23 cellular contexts compared by ENCODE assay signal in genomic region chr1:220159026-220159425, GRCh38.
DNase-seq lines count a peak whose midpoint lies in the region; ATAC-seq, FAIRE-seq and TF ChIP-seq lines count a peak whose summit lies in the region.
"Had no signal": no experiment of that assay in that cellular context is flagged by ENCODE, and none has a peak within 500 bp of the region (broad histone marks: within the 10 kb centered on the region; RNA-seq: fewer than 3 reads in every experiment).

No MANE protein-coding gene starts in this region.

- H3K27me3 Mint-ChIP-seq in CD4-positive, alpha-beta T cell = no peaks in the 10 kb centered on the region
- H3K27me3 Mint-ChIP-seq: B cell; CD4-positive, CD25-positive, alpha-beta regulatory T cell; CD8-positive, alpha-beta memory T cell had no signal

- peaks cover 5 to 16% of the 10 kb centered on the region in 2 donors for H3K36me3 ChIP-seq in small intestine (ENCODE audit: control insufficient read depth in 2 of 2, insufficient read depth in 2 of 2, low read length in 2 of 2)

- H3K36me3 Mint-ChIP-seq in CD4-positive, alpha-beta T cell (ENCODE audit: low read depth) = peaks cover 84% of the 10 kb centered on the region

- no peak for DNase-seq in CD4-positive, alpha-beta T cell
- DNase-seq in left colon (no peak), small intestine (peak; percentile 93), substantia nigra (lab: John Stamatoyannopoulos, UW) (no peak), GM13976 (ENCODE audit: low spot score) (no peak), GM19239 (ENCODE audit: insufficient read length, low spot score) (no peak)
- DNase-seq: CD4-positive, CD25-positive, alpha-beta regulatory T cell; CD8-positive, alpha-beta memory T cell; DMS153; DND-41; GM23248; H7; HCEC 1CT had no signal

- no peaks in the 10 kb centered on the region for H3K9me3 ChIP-seq in CD4-positive, alpha-beta T cell (ENCODE audit: control insufficient read depth, low read length)
- H3K9me3 ChIP-seq in small intestine (ENCODE audit: control insufficient read depth, low read depth) = no peaks in the 10 kb centered on the region
- H3K9me3 ChIP-seq: BLaER1 had no signal

- peaks cover 3 to 6% of the 10 kb centered on the region in 2 donors for H3K4me1 ChIP-seq in small intestine (ENCODE audit: control insufficient read depth in 2 of 2, insufficient read depth in 1 of 2, low read depth in 1 of 2, low read length in 1 of 2)
- H3K4me1 ChIP-seq: BLaER1 had no signal

- intact Hi-C loops in CD4-positive, alpha-beta T cell (cut with DNase I, micrococcal nuclease) = no loop called here
- intact Hi-C loops in left colon (cut with DNase I, micrococcal nuclease) = no loop called here

- no peak overlapping the region for H3K27ac ChIP-seq in CD4-positive, alpha-beta T cell (ENCODE audit: low read depth, low read length)
- no peak overlapping the region for H3K27ac ChIP-seq in small intestine (ENCODE audit: low read depth in 1 of 2, low read length in 1 of 2)
- H3K27ac ChIP-seq in substantia nigra (ENCODE audit: low read depth, low read length, poor library complexity, severe bottlenecking) = no peak overlapping the region
- H3K27ac ChIP-seq: 22Rv1, BLaER1, C4-2B, GM23248 had no signal

- peak overlapping the region; percentile 55 for H3K27ac Mint-ChIP-seq in CD4-positive, alpha-beta T cell
- H3K27ac Mint-ChIP-seq: B cell had no signal

- 15 to 65% (median 44%) methylated on average over 3 of the region's 3 CpGs for WGBS in small intestine, 3 donors

- no peak overlapping the region for H3K4me3 Mint-ChIP-seq in CD4-positive, alpha-beta T cell
- H3K4me3 Mint-ChIP-seq: B cell; CD4-positive, CD25-positive, alpha-beta regulatory T cell had no signal

- in situ Hi-C loops in GM13976 (cut with MboI; ENCODE audit: low sequenced_read_pairs, unreplicated experiment) = no loop called here

- TF ChIP-seq CTCF in CD4-positive, alpha-beta T cell (IDR thresholded peaks at IDR 0.05) = no peak
- TF ChIP-seq CTCF in GM13976 (IDR thresholded peaks at IDR 0.05; ENCODE audit: borderline replicate concordance, control extremely low read depth, extremely low read depth, insufficient read depth, missing control alignments) = no peak

- no peaks in the 10 kb centered on the region for H3K9me3 Mint-ChIP-seq in CD4-positive, alpha-beta T cell
- H3K9me3 Mint-ChIP-seq: CD8-positive, alpha-beta memory T cell had no signal

- peak; percentile 63 for FAIRE-seq in TTC549 (lab: Jason Lieb, UNC)
- no peak for FAIRE-seq in small intestine (lab: Jason Lieb, UNC)
- no peak for FAIRE-seq in GM19239 (lab: Jason Lieb, UNC)
- FAIRE-seq: A204.1, G401.6, GM12878, GM18507, H1 had no signal

- no peak overlapping the region for H3K4me3 ChIP-seq in small intestine (ENCODE audit: low read depth in 1 of 2, low read length in 2 of 2)
- H3K4me3 ChIP-seq: BLaER1, GM12878, GM23248 had no signal

- H3K4me1 Mint-ChIP-seq in CD4-positive, alpha-beta T cell (ENCODE audit: low read depth) = peaks cover 25% of the 10 kb centered on the region
- H3K4me1 Mint-ChIP-seq: B cell had no signal

- no peak for ATAC-seq in CD4-positive, alpha-beta T cell (ENCODE audit: poor library complexity)
- ATAC-seq in left colon = peak; percentile 88
- ATAC-seq: GM12878 had no signal

- POLR2A ChIA-PET in CD4-positive, alpha-beta T cell (lab: Charles Lee) = no interaction called here

- no peaks in the 10 kb centered on the region for H3K27me3 ChIP-seq in CD4-positive, alpha-beta T cell (ENCODE audit: control insufficient read depth, insufficient read depth, low read length)
- no peaks in the 10 kb centered on the region for H3K27me3 ChIP-seq in small intestine (ENCODE audit: control insufficient read depth in 2 of 2, insufficient read depth in 2 of 2, low read length in 2 of 2)
- H3K27me3 ChIP-seq: BLaER1 had no signal

- CTCF ChIA-PET in CD4-positive, alpha-beta T cell (lab: Charles Lee) = no interaction called here
